ENCODE assay signal across 1 cellular context in the genomic region with DNA sequence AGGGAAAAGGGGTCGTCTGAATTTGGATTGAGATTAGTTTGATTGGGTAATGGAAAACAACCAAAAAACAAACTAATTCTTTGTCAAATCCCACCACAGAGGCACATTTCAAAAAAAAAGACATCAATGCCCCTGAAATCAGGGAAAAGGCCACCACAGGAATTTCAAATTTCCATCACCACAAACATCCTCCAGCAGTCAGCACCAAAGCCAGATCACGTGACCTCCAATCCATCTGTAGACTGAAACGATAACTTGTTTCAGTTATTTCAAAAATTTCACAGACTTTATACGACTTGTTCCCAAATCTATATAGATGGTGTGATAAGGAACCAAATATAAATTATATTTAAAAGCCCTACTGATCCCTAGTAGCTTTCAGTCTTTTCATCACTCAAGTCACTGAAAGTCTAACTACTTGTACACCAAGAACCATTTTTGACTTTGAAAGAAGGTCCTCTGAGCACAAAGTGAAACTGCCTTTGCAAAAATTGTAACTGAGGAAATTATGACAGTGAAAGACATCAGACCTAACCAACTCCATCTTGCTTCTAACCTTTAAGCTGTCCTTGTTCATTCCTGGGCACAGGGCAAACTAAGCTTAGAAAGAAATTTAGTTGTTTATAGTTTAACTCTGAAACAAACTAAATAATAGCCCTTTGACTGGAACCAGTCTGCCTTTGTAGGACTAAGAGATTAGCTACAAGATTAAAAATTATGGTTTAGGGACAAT.
A peak's percentile ranks its signal among the peaks of the same experiment; 100 is the strongest.
TF ChIP-seq lines count a peak whose summit lies in the region.

No MANE protein-coding gene starts in this region.

TF ChIP-seq in GM12878, 131 proteins besides CTCF, POLR2A, EP300 and RAD21 (continued from another document):
- TF ChIP-seq NFXL1 (IDR thresholded peaks at IDR 0.05; ENCODE audit: borderline replicate concordance) (no peak), JUND (IDR thresholded peaks at IDR 0.05; ENCODE audit: low read depth, low read length) (no peak)
- TF ChIP-seq, protein P1, sequence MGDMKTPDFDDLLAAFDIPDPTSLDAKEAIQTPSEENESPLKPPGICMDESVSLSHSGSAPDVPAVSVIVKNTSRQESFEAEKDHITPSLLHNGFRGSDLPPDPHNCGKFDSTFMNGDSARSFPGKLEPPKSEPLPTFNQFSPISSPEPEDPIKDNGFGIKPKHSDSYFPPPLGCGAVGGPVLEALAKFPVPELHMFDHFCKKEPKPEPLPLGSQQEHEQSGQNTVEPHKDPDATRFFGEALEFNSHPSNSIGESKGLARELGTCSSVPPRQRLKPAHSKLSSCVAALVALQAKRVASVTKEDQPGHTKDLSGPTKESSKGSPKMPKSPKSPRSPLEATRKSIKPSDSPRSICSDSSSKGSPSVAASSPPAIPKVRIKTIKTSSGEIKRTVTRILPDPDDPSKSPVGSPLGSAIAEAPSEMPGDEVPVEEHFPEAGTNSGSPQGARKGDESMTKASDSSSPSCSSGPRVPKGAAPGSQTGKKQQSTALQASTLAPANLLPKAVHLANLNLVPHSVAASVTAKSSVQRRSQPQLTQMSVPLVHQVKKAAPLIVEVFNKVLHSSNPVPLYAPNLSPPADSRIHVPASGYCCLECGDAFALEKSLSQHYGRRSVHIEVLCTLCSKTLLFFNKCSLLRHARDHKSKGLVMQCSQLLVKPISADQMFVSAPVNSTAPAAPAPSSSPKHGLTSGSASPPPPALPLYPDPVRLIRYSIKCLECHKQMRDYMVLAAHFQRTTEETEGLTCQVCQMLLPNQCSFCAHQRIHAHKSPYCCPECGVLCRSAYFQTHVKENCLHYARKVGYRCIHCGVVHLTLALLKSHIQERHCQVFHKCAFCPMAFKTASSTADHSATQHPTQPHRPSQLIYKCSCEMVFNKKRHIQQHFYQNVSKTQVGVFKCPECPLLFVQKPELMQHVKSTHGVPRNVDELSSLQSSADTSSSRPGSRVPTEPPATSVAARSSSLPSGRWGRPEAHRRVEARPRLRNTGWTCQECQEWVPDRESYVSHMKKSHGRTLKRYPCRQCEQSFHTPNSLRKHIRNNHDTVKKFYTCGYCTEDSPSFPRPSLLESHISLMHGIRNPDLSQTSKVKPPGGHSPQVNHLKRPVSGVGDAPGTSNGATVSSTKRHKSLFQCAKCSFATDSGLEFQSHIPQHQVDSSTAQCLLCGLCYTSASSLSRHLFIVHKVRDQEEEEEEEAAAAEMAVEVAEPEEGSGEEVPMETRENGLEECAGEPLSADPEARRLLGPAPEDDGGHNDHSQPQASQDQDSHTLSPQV (IDR thresholded peaks at IDR 0.05), result peak; percentile 81; the same call in 1 of the 2 replicates
- TF ChIP-seq, protein P2, sequence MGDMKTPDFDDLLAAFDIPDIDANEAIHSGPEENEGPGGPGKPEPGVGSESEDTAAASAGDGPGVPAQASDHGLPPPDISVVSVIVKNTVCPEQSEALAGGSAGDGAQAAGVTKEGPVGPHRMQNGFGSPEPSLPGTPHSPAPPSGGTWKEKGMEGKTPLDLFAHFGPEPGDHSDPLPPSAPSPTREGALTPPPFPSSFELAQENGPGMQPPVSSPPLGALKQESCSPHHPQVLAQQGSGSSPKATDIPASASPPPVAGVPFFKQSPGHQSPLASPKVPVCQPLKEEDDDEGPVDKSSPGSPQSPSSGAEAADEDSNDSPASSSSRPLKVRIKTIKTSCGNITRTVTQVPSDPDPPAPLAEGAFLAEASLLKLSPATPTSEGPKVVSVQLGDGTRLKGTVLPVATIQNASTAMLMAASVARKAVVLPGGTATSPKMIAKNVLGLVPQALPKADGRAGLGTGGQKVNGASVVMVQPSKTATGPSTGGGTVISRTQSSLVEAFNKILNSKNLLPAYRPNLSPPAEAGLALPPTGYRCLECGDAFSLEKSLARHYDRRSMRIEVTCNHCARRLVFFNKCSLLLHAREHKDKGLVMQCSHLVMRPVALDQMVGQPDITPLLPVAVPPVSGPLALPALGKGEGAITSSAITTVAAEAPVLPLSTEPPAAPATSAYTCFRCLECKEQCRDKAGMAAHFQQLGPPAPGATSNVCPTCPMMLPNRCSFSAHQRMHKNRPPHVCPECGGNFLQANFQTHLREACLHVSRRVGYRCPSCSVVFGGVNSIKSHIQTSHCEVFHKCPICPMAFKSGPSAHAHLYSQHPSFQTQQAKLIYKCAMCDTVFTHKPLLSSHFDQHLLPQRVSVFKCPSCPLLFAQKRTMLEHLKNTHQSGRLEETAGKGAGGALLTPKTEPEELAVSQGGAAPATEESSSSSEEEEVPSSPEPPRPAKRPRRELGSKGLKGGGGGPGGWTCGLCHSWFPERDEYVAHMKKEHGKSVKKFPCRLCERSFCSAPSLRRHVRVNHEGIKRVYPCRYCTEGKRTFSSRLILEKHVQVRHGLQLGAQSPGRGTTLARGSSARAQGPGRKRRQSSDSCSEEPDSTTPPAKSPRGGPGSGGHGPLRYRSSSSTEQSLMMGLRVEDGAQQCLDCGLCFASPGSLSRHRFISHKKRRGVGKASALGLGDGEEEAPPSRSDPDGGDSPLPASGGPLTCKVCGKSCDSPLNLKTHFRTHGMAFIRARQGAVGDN (IDR thresholded peaks at IDR 0.05), result peak; percentile 56
- TF ChIP-seq, protein P3, sequence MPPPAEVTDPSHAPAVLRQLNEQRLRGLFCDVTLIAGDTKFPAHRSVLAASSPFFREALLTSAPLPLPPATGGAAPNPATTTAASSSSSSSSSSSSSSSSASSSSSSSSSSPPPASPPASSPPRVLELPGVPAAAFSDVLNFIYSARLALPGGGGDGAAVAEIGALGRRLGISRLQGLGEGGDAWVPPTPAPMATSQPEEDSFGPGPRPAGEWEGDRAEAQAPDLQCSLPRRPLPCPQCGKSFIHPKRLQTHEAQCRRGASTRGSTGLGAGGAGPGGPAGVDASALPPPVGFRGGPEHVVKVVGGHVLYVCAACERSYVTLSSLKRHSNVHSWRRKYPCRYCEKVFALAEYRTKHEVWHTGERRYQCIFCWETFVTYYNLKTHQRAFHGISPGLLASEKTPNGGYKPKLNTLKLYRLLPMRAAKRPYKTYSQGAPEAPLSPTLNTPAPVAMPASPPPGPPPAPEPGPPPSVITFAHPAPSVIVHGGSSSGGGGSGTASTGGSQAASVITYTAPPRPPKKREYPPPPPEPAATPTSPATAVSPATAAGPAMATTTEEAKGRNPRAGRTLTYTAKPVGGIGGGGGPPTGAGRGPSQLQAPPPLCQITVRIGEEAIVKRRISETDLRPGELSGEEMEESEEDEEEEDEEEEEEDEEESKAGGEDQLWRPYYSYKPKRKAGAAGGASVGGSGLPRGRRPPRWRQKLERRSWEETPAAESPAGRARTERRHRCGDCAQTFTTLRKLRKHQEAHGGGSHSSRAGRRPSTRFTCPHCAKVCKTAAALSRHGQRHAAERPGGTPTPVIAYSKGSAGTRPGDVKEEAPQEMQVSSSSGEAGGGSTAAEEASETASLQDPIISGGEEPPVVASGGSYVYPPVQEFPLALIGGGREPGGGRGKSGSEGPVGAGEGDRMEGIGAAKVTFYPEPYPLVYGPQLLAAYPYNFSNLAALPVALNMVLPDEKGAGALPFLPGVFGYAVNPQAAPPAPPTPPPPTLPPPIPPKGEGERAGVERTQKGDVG (CRISPR knock-in tag; IDR thresholded peaks at IDR 0.05), result 0 out of 2 replicates have a peak, but pooled peaks have one; percentile 17
